26 cellular contexts compared by ENCODE assay signal in the genomic region with DNA sequence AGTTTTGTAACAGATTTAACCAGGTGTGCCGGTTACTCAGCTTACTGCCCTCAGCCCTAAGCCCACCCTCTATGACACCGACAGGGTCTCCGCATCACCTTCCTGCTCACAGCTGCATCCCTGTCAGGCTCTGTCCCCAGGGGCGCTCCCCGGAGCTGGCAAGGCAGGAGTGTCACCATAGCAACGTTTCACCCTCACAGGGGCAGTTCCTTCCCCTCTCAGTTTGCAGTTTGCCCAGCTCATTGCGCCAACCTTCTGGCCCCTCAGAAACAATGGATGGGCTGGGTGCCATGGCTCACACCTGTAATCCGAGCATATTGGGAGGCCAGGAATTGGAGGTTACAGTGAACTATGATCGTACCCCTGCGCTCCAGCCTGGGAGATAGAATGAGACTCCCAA. TPM values are rescaled to one million over a fixed set of nuclear protein-coding genes. Genes with fewer than 3 reads are reported as not detected.
DNase-seq lines count a peak whose midpoint lies in the region; ATAC-seq, FAIRE-seq and TF ChIP-seq lines count a peak whose summit lies in the region.
"Had no signal": no experiment of that assay in that cellular context is flagged by ENCODE, and none has a peak within 500 bp of the region (broad histone marks: within the 10 kb centered on the region; RNA-seq: fewer than 3 reads in every experiment).

No MANE protein-coding gene starts in this region.

- in situ Hi-C loops in K562 (cut with MboI): no loop called here

- H3K4me3 ChIP-seq in K562 (no peak overlapping the region), aorta (ENCODE audit: low read length in 2 of 2) (no peak overlapping the region), coronary artery (no peak overlapping the region)
- H3K4me3 ChIP-seq: breast epithelium, colonic mucosa, GM12878, GM23248, heart left ventricle, left lung, mucosa of descending colon, tibial nerve had no signal

- H2AFZ ChIP-seq in K562 (ENCODE audit: low read depth, low read length): no peak overlapping the region
- H2AFZ ChIP-seq: GM23248 had no signal

- peaks cover 0 to 7% of the 10 kb centered on the region in 2 experiments; a peak in 1 of 5 replicates for H3K4me1 ChIP-seq in K562 (replicated peaks in 1 of 2; ENCODE audit: control insufficient read depth in 2 of 2, insufficient read depth in 2 of 2, low read length in 2 of 2)
- H3K4me1 ChIP-seq in aorta (ENCODE audit: control insufficient read depth in 1 of 2, insufficient read depth in 2 of 2, low read length in 2 of 2): no peaks in the 10 kb centered on the region
- H3K4me1 ChIP-seq: breast epithelium, colonic mucosa had no signal

- FAIRE-seq in K562 (lab: Jason Lieb, UNC): no peak
- FAIRE-seq: GM12878, small intestine had no signal

- H3K27ac ChIP-seq in K562 (ENCODE audit: extremely low read depth, low read depth, low read length) (no peak overlapping the region), aorta (ENCODE audit: low read depth in 1 of 2, low read length in 2 of 2) (no peak overlapping the region), coronary artery (no peak overlapping the region)
- H3K27ac ChIP-seq: breast epithelium, colonic mucosa, GM23248, heart left ventricle, left lung, tibial nerve had no signal

- H3K36me3 ChIP-seq in K562 (ENCODE audit: control insufficient read depth, insufficient read depth, low read length) (no peaks in the 10 kb centered on the region), aorta (ENCODE audit: control insufficient read depth in 1 of 2, insufficient read depth in 2 of 2, low read length in 1 of 2) (no peaks in the 10 kb centered on the region)
- H3K36me3 ChIP-seq: breast epithelium, colonic mucosa, heart left ventricle, left lung, tibial nerve had no signal

- no TSS peak for BruUV-seq in K562 (replicated peaks; lab: Mats Ljungman, UMichigan)

- peaks cover 0 to 32% of the 10 kb centered on the region in 2 experiments; a peak in 2 of 5 replicates for H3K27me3 ChIP-seq in K562 (ENCODE audit: control insufficient read depth in 2 of 2, insufficient read depth in 2 of 2, low read length in 2 of 2)
- H3K27me3 ChIP-seq in aorta (ENCODE audit: control insufficient read depth in 1 of 2, insufficient read depth in 2 of 2, low read length in 1 of 2): no peaks in the 10 kb centered on the region
- H3K27me3 ChIP-seq: breast epithelium, colonic mucosa, heart left ventricle, left lung, tibial nerve had no signal

- peaks cover 13% of the 10 kb centered on the region; the same call in 1 of the 2 replicates for H4K20me1 ChIP-seq in K562 (replicated peaks; ENCODE audit: control insufficient read depth, insufficient read depth, low read length)

- no peaks in the 10 kb centered on the region for H3K79me2 ChIP-seq in K562 (ENCODE audit: control insufficient read depth, insufficient read depth, low read length)

- no peaks in the 10 kb centered on the region for H3K9me3 Mint-ChIP-seq in nephron progenitor cell
- H3K9me3 Mint-ChIP-seq: immature natural killer cell; stimulated activated naive CD8-positive, alpha-beta T cell treated with anti-CD3 and anti-CD28 coated beads, Interleukin-15, Interleukin-2, amounts not matched to agents 100 ng/mL and 50 ng/mL, for 24 hours had no signal

- H3K9me3 ChIP-seq in K562 (replicated peaks; ENCODE audit: control insufficient read depth, insufficient read depth, low read depth, low read length): no peaks in the 10 kb centered on the region
- no peaks in the 10 kb centered on the region for H3K9me3 ChIP-seq in aorta (ENCODE audit: control insufficient read depth, low read length)
- H3K9me3 ChIP-seq: breast epithelium, colonic mucosa, heart left ventricle, left lung, mucosa of descending colon, tibial nerve had no signal

- H3K27me3 Mint-ChIP-seq in nephron progenitor cell (ENCODE audit: low read depth, poor library complexity): peaks cover 6% of the 10 kb centered on the region
- H3K27me3 Mint-ChIP-seq: stimulated activated naive CD8-positive, alpha-beta T cell treated with anti-CD3 and anti-CD28 coated beads, Interleukin-15, Interleukin-2, amounts not matched to agents 100 ng/mL and 50 ng/mL, for 24 hours had no signal

- H3K36me3 Mint-ChIP-seq in nephron progenitor cell (ENCODE audit: low read depth): peaks cover 32% of the 10 kb centered on the region
- H3K36me3 Mint-ChIP-seq: immature natural killer cell had no signal

- peaks cover 62% of the 10 kb centered on the region for H3K4me1 Mint-ChIP-seq in nephron progenitor cell

- no peak for ATAC-seq in K562
- ATAC-seq in HG03457 (IDR thresholded peaks at IDR 0.05; ENCODE audit: unreplicated experiment): no peak
- ATAC-seq in aorta (ENCODE audit: low FRiP score): no peak
- ATAC-seq: GM12878, heart left ventricle, left lung, mucosa of descending colon had no signal

- CTCF ChIA-PET in K562 (lab: Yijun Ruan, JAX; ENCODE audit: low intra/inter-chr PET ratio): no interaction called here

- no peak overlapping the region for H3K4me3 Mint-ChIP-seq in nephron progenitor cell
- H3K4me3 Mint-ChIP-seq: immature natural killer cell; stimulated activated naive CD8-positive, alpha-beta T cell treated with anti-CD3 and anti-CD28 coated beads, Interleukin-15, Interleukin-2, amounts not matched to agents 100 ng/mL and 50 ng/mL, for 24 hours had no signal

- intact Hi-C loops in K562 (cut with micrococcal nuclease) (no loop called here), aorta (cut with DNase I) (no loop called here)

- H3K9ac ChIP-seq in K562 (ENCODE audit: insufficient read depth in 1 of 2, low read depth in 2 of 2, low read length in 2 of 2): no peak overlapping the region
- H3K9ac ChIP-seq: GM23248 had no signal

- POLR2A ChIA-PET in K562 (lab: Yijun Ruan, JAX): interaction anchor here (0.8 kb wide), 1 partner anchor 10 kb away, joined by 4 read pairs; no protein-coding TSS in a partner anchor

- peak overlapping the region; percentile 51 for H3K27ac Mint-ChIP-seq in nephron progenitor cell
- H3K27ac Mint-ChIP-seq: immature natural killer cell; stimulated activated naive CD8-positive, alpha-beta T cell treated with anti-CD3 and anti-CD28 coated beads, Interleukin-15, Interleukin-2, amounts not matched to agents 100 ng/mL and 50 ng/mL, for 24 hours had no signal

- H3K9me1 ChIP-seq in K562 (ENCODE audit: control insufficient read depth, insufficient read depth, low read length): peaks cover under 1% of the 10 kb centered on the region

- peak; percentile 19 for DNase-seq in activated CD8-positive, alpha-beta memory T cell treated with anti-CD3 and anti-CD28 coated beads for 24 hours
- no peak for DNase-seq in activated CD8-positive, alpha-beta memory T cell treated with anti-CD3 and anti-CD28 coated beads, Interleukin-2, amount 50 U/mL, for 4 hours
- DNase-seq in NCI-H2081 (lab: John Stamatoyannopoulos, UW): peak; percentile 78 to 88
- DNase-seq in K562 (ENCODE audit: extremely low read depth in 1 of 4, low spot score in 3 of 4): peak in 1 of 4 experiments; percentile 1
- DNase-seq in nephron progenitor cell: no peak
- no peak for DNase-seq in aorta
- DNase-seq in coronary artery (ENCODE audit: low spot score): no peak
- DNase-seq: activated effector memory CD4-positive, alpha-beta T cell treated with anti-CD3 and anti-CD28 coated beads, Interleukin-2, amount 50 U/mL, for 16 hours; C1 segment of cervical spinal cord; colonic mucosa; DMS53; GM23248; immature natural killer cell; mucosa of descending colon; NCI-H510A treated with DMSO at 0.1 percent for 48 hours; OCI-M1; SHP77; small intestine; stimulated activated CD4-positive, alpha-beta T cell treated with anti-CD3 and anti-CD28 coated beads, Interleukin-4, amount 100 ng/mL, for 24 hours had no signal

- no peak for TF ChIP-seq CTCF in K562 (IDR thresholded peaks at IDR 0.05 in 2 of 3, conservative IDR thresholded peaks at IDR 0.05 in 1 of 3; ENCODE audit: insufficient read depth in 2 of 3, low read depth in 1 of 3, low read length in 3 of 3)
- no peak for TF ChIP-seq CTCF in nephron progenitor cell (IDR thresholded peaks at IDR 0.05)
- TF ChIP-seq CTCF in coronary artery (IDR thresholded peaks at IDR 0.05): no peak

- no peak overlapping the region for H3K4me2 ChIP-seq in K562 (ENCODE audit: insufficient read depth, low read length)

- no peak for TF ChIP-seq EP300 in K562 (IDR thresholded peaks at IDR 0.05; ENCODE audit: low read length)

- whole genome bisulfite sequencing in K562 (ENCODE audit: insufficient coverage, low coverage, missing lambda C conversion rate): 43% methylated on average over 10 of the region's 10 CpGs
- 82 to 86% methylated on average over 10 of the region's 10 CpGs for WGBS in aorta, 2 donors

- TF ChIP-seq RAD21 in K562 (CRISPR knock-in tag; conservative IDR thresholded peaks at IDR 0.05 in 1 of 2, IDR thresholded peaks at IDR 0.05 in 1 of 2): no peak

- no peak for TF ChIP-seq POLR2A in K562 (conservative IDR thresholded peaks at IDR 0.05)

TF ChIP-seq in K562, 482 proteins besides CTCF, POLR2A, EP300 and RAD21 (continues in another document):
- no peak for TF ChIP-seq SMARCC2 (IDR thresholded peaks at IDR 0.05; ENCODE audit: low read depth)
- TF ChIP-seq, protein P1, sequence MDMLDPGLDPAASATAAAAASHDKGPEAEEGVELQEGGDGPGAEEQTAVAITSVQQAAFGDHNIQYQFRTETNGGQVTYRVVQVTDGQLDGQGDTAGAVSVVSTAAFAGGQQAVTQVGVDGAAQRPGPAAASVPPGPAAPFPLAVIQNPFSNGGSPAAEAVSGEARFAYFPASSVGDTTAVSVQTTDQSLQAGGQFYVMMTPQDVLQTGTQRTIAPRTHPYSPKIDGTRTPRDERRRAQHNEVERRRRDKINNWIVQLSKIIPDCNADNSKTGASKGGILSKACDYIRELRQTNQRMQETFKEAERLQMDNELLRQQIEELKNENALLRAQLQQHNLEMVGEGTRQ (CRISPR knock-in tag; IDR thresholded peaks at IDR 0.05): no peak

RNA-seq across cellular contexts. Expression of gene RGS12, which starts 42.6 kb away (rescaled TPM):
- total RNA-seq in K562 (2011; cell fraction: chromatin; rRNA removed; ENCODE audit: low replicate concordance): 25.8 and 36.7 TPM in 2 replicates
- 16.2 and 16.6 TPM in 2 replicates for total RNA-seq in K562 (2011; cell fraction: nucleolus; rRNA removed)
- 13.2 and 16.0 TPM in 2 replicates for total RNA-seq in K562 (2011; cell fraction: nucleoplasm; rRNA removed)
- 3.6 and 4.7 TPM in 2 replicates for total RNA-seq in K562 (2014; rRNA removed)
- 5.7 and 6.4 TPM in 2 replicates for total RNA-seq in K562 (2014; rRNA removed; fragmentation: Illumina TruSeq; extraction: Trizol)
- 6.3 and 6.4 TPM in 2 replicates for total RNA-seq in K562 (2015; rRNA removed; fragmentation: Illumina TruSeq; extraction: Trizol)
- 6.8 and 8.8 TPM in 2 replicates for total RNA-seq in K562 (2021)
- 4.3 and 5.8 TPM in 2 replicates for polyA plus RNA-seq in K562 (2011; rRNA removed)
- polyA plus RNA-seq in K562 (2011; cell fraction: cytosol; rRNA removed): 2.0 and 3.4 TPM in 2 replicates
- polyA plus RNA-seq in K562 (2011; cell fraction: nucleus; rRNA removed): 14.7 and 18.5 TPM in 2 replicates
- polyA plus RNA-seq in K562 (2012): 8.1 and 12.4 TPM in 2 replicates
- polyA plus RNA-seq in K562 (2014; fragmentation: Illumina TruSeq; extraction: Trizol): 5.5 and 6.4 TPM in 2 replicates
- under 1 TPM; 0.30 to 0.42 TPM for polyA plus RNA-seq in K562 (2014; fragmentation: Nextera tagmentation; extraction: Ambion mirVana)
- 4.2 and 5.1 TPM in 2 replicates for polyA plus RNA-seq in K562 (2014; rRNA removed)
- polyA minus RNA-seq in K562 (2011; rRNA and poly(A)+ RNA removed): 4.5 and 5.3 TPM in 2 replicates
- 6.0 and 15.5 TPM in 2 replicates for polyA minus RNA-seq in K562 (2011; cell fraction: cytosol; rRNA and poly(A)+ RNA removed)
- polyA minus RNA-seq in K562 (2011; cell fraction: nucleus; rRNA and poly(A)+ RNA removed): 16.2 and 16.4 TPM in 2 replicates
- 10 to 100 TPM; 23.9 to 40.4 TPM for total RNA-seq in aorta
- polyA plus RNA-seq in aorta: 10 to 100 TPM; 10.3 to 28.2 TPM

Comparison
In these comparisons a context has a peak if more than half of its experiments do, and no peak if none do; other contexts are left out.
1. DNase-seq: peak in activated CD8-positive, alpha-beta memory T cell treated with anti-CD3 and anti-CD28 coated beads for 24 hours (single experiment) and NCI-H2081 (2 of 2); none in activated CD8-positive, alpha-beta memory T cell treated with anti-CD3 and anti-CD28 coated beads, Interleukin-2, amount 50 U/mL, for 4 hours (single experiment), nephron progenitor cell (single experiment), aorta (0 of 2) and coronary artery (single experiment).